Comparison of ENCODE assay signal across 8 cellular contexts in genomic region chr2:238290079-238290478, GRCh38. TPM values are rescaled to one million over a fixed set of nuclear protein-coding genes. Genes with fewer than 3 reads are reported as not detected.
DNase-seq lines count a peak whose midpoint lies in the region; ATAC-seq lines count a peak whose summit lies in the region.

No MANE protein-coding gene starts in this region.

- no peak overlapping the region for H3K27ac ChIP-seq in GM23248

- peaks cover under 1% of the 10 kb centered on the region for H3K27me3 Mint-ChIP-seq in activated T-helper 2 cell treated with anti-CD3 and anti-CD28 coated beads, Interferon-gamma antibody, Interleukin-2, Interleukin-4, amounts not matched to agents 10 μg/mL and 5 μg/mL and 100 μg/mL, durations not matched to agents 14 hours and 24 hours and 36 hours (ENCODE audit: low read depth)
- H3K27me3 Mint-ChIP-seq in immature natural killer cell (ENCODE audit: low read depth in 3 of 3) = peaks cover 16 to 22% (median 20%) of the 10 kb centered on the region in 3 donors
- peaks cover 0 to 2% of the 10 kb centered on the region in 2 donors for H3K27me3 Mint-ChIP-seq in stimulated activated naive B cell treated with anti-CD40 and anti-IgM and Interleukin-4, amounts not matched to agents 10 μg/mL and 1 μg/mL and 100 μg/mL, for 72 hours

- H3K4me1 Mint-ChIP-seq in activated T-helper 2 cell treated with anti-CD3 and anti-CD28 coated beads, Interferon-gamma antibody, Interleukin-2, Interleukin-4, amounts not matched to agents 10 μg/mL and 5 μg/mL and 100 μg/mL, durations not matched to agents 14 hours and 24 hours and 36 hours (ENCODE audit: low read depth) = peaks cover 29% of the 10 kb centered on the region
- peaks cover 37% of the 10 kb centered on the region in 2 donors for H3K4me1 Mint-ChIP-seq in immature natural killer cell
- H3K4me1 Mint-ChIP-seq in stimulated activated naive B cell treated with anti-CD40 and anti-IgM and Interleukin-4, amounts not matched to agents 10 μg/mL and 1 μg/mL and 100 μg/mL, for 72 hours = peaks cover 26 to 47% of the 10 kb centered on the region in 2 donors

- intact Hi-C loops in activated T-helper 2 cell treated with anti-CD3 and anti-CD28 coated beads, Interferon-gamma antibody, Interleukin-2, Interleukin-4, amounts not matched to agents 10 μg/mL and 5 μg/mL and 100 μg/mL, durations not matched to agents 14 hours and 24 hours and 36 hours (cut with micrococcal nuclease) = no loop called here

- H4K20me1 ChIP-seq in GM23248 (ENCODE audit: insufficient read depth) = no peaks in the 10 kb centered on the region

- H3K4me2 ChIP-seq in GM23248 (ENCODE audit: unreplicated experiment) = no peak overlapping the region

- H3K9me3 ChIP-seq in GM23248 (ENCODE audit: low read depth) = no peaks in the 10 kb centered on the region

- H3K4me3 Mint-ChIP-seq in activated T-helper 2 cell treated with anti-CD3 and anti-CD28 coated beads, Interferon-gamma antibody, Interleukin-2, Interleukin-4, amounts not matched to agents 10 μg/mL and 5 μg/mL and 100 μg/mL, durations not matched to agents 14 hours and 24 hours and 36 hours (ENCODE audit: low read depth) = peak overlapping the region; percentile 90
- H3K4me3 Mint-ChIP-seq in immature natural killer cell = peak overlapping the region; percentile 82 to 94 (median 91)
- peak overlapping the region; percentile 96 to 99 for H3K4me3 Mint-ChIP-seq in stimulated activated naive B cell treated with anti-CD40 and anti-IgM and Interleukin-4, amounts not matched to agents 10 μg/mL and 1 μg/mL and 100 μg/mL, for 72 hours

- H3K9me2 ChIP-seq in GM23248 (ENCODE audit: insufficient read depth) = no peaks in the 10 kb centered on the region

- peaks cover 22% of the 10 kb centered on the region for H3K4me1 ChIP-seq in GM23248 (ENCODE audit: insufficient read depth)

- no peaks in the 10 kb centered on the region for H3K36me3 Mint-ChIP-seq in activated T-helper 2 cell treated with anti-CD3 and anti-CD28 coated beads, Interferon-gamma antibody, Interleukin-2, Interleukin-4, amounts not matched to agents 10 μg/mL and 5 μg/mL and 100 μg/mL, durations not matched to agents 14 hours and 24 hours and 36 hours (ENCODE audit: low read depth)
- peaks cover 0 to 1% (median 0%) of the 10 kb centered on the region in 3 donors for H3K36me3 Mint-ChIP-seq in immature natural killer cell
- no peaks in the 10 kb centered on the region for H3K36me3 Mint-ChIP-seq in stimulated activated naive B cell treated with anti-CD40 and anti-IgM and Interleukin-4, amounts not matched to agents 10 μg/mL and 1 μg/mL and 100 μg/mL, for 72 hours

- no peak overlapping the region for H2AFZ ChIP-seq in GM23248

- no peaks in the 10 kb centered on the region for H3K36me3 ChIP-seq in GM23248 (ENCODE audit: low read depth)

- peaks cover 21% of the 10 kb centered on the region for H3F3A ChIP-seq in GM23248 (ENCODE audit: insufficient read depth)

- H3K27me3 ChIP-seq in GM23248 (replicated peaks; ENCODE audit: insufficient read depth) = no peaks in the 10 kb centered on the region

- H3K79me2 ChIP-seq in GM23248 (ENCODE audit: insufficient read depth) = peaks cover 9% of the 10 kb centered on the region; the same call in 1 of the 2 replicates

- H3K4me3 ChIP-seq in GM23248 = no peak overlapping the region

- no peaks in the 10 kb centered on the region for H3K9me3 Mint-ChIP-seq in activated T-helper 2 cell treated with anti-CD3 and anti-CD28 coated beads, Interferon-gamma antibody, Interleukin-2, Interleukin-4, amounts not matched to agents 10 μg/mL and 5 μg/mL and 100 μg/mL, durations not matched to agents 14 hours and 24 hours and 36 hours
- H3K9me3 Mint-ChIP-seq in immature natural killer cell = no peaks in the 10 kb centered on the region
- no peaks in the 10 kb centered on the region for H3K9me3 Mint-ChIP-seq in stimulated activated naive B cell treated with anti-CD40 and anti-IgM and Interleukin-4, amounts not matched to agents 10 μg/mL and 1 μg/mL and 100 μg/mL, for 72 hours

- in situ Hi-C loops in GM23248 (cut with MboI) = no loop called here

- 79 to 81% methylated on average over 8 of the region's 8 CpGs for WGBS in GM23248 (ENCODE audit: low coverage in 1 of 2, low lambda C conversion rate in 2 of 2, missing lambda C conversion rate in 2 of 2), 2 experiments

- peak overlapping the region; percentile 94 for H3K27ac Mint-ChIP-seq in activated T-helper 2 cell treated with anti-CD3 and anti-CD28 coated beads, Interferon-gamma antibody, Interleukin-2, Interleukin-4, amounts not matched to agents 10 μg/mL and 5 μg/mL and 100 μg/mL, durations not matched to agents 14 hours and 24 hours and 36 hours
- peak overlapping the region; percentile 96 to 100 (median 98) for H3K27ac Mint-ChIP-seq in immature natural killer cell
- H3K27ac Mint-ChIP-seq in stimulated activated naive B cell treated with anti-CD40 and anti-IgM and Interleukin-4, amounts not matched to agents 10 μg/mL and 1 μg/mL and 100 μg/mL, for 72 hours = peak overlapping the region; percentile 99

- DNase-seq in DMS153 treated with DMSO at 0.1 percent for 48 hours (lab: John Stamatoyannopoulos, UW; ENCODE audit: unreplicated experiment) (peak; percentile 86), NCI-H2107 treated with DMSO at 0.1 percent for 48 hours (lab: John Stamatoyannopoulos, UW; ENCODE audit: unreplicated experiment) (peak; percentile 87), immature natural killer cell (peak; percentile 85 to 89 (median 85)), GM23248 (no peak)
- no peak for DNase-seq in activated T-helper 2 cell treated with anti-CD3 and anti-CD28 coated beads, Interferon-gamma antibody, Interleukin-2, Interleukin-4, amounts not matched to agents 10 μg/mL and 5 μg/mL and 100 μg/mL, durations not matched to agents 14 hours and 24 hours and 36 hours (ENCODE audit: low spot score)
- DNase-seq in stimulated activated naive B cell treated with anti-CD40 and anti-IgM and Interleukin-4, amounts not matched to agents 10 μg/mL and 1 μg/mL and 100 μg/mL, for 72 hours = no peak

- no peak for ATAC-seq in stimulated activated naive B cell treated with anti-CD40 and anti-IgM and Interleukin-4, amounts not matched to agents 10 μg/mL and 1 μg/mL and 100 μg/mL, for 72 hours (replicated peaks)
- ATAC-seq in GM18519 (IDR thresholded peaks at IDR 0.05; ENCODE audit: low FRiP score, unreplicated experiment) (no peak), GM18517 (IDR thresholded peaks at IDR 0.05; ENCODE audit: unreplicated experiment) (no peak)

- H3K9ac ChIP-seq in GM23248 = no peak overlapping the region

RNA-seq across cellular contexts. Expression of gene PER2, which starts 1.7 kb away (rescaled TPM):
- total RNA-seq in activated T-helper 2 cell treated with anti-CD3 and anti-CD28 coated beads, Interferon-gamma antibody, Interleukin-2, Interleukin-4, amounts not matched to agents 10 μg/mL and 5 μg/mL and 100 μg/mL, durations not matched to agents 14 hours and 24 hours and 36 hours = 19.1 and 19.3 TPM in 2 replicates
- polyA plus RNA-seq in immature natural killer cell (1 to 10 TPM; 1.0 to 8.5 (median 7.2) TPM), GM23248 (2016; fragmentation: Nextera tagmentation; extraction: Ambion mirVana) (1.6 and 2.3 TPM in 2 replicates)
- 2.8 and 6.2 TPM in 2 replicates for total RNA-seq in GM23248 (2014; rRNA removed; shearing (Covaris generic))

RNA-seq across cellular contexts. Expression of gene TRAF3IP1, which starts 30.2 kb away (rescaled TPM):
- total RNA-seq in activated T-helper 2 cell treated with anti-CD3 and anti-CD28 coated beads, Interferon-gamma antibody, Interleukin-2, Interleukin-4, amounts not matched to agents 10 μg/mL and 5 μg/mL and 100 μg/mL, durations not matched to agents 14 hours and 24 hours and 36 hours = 13.9 and 14.4 TPM in 2 replicates
- polyA plus RNA-seq in immature natural killer cell (1 to 10 TPM; 1.9 to 7.0 (median 2.2) TPM), GM23248 (2016; fragmentation: Nextera tagmentation; extraction: Ambion mirVana) (10.6 and 11.0 TPM in 2 replicates)
- total RNA-seq in GM23248 (2014; rRNA removed; shearing (Covaris generic)) = 7.2 and 9.5 TPM in 2 replicates

RNA-seq across cellular contexts. Expression of gene HES6, which starts 50.2 kb away (rescaled TPM):
- 10.2 and 10.8 TPM in 2 replicates for total RNA-seq in activated T-helper 2 cell treated with anti-CD3 and anti-CD28 coated beads, Interferon-gamma antibody, Interleukin-2, Interleukin-4, amounts not matched to agents 10 μg/mL and 5 μg/mL and 100 μg/mL, durations not matched to agents 14 hours and 24 hours and 36 hours
- polyA plus RNA-seq in immature natural killer cell = 10 to 100 TPM; 27.3 to 36.5 (median 34.5) TPM
- 0.86 and 0.89 TPM in 2 replicates for total RNA-seq in GM23248 (2014; rRNA removed; shearing (Covaris generic))
- 0.76 and 1.3 TPM in 2 replicates for polyA plus RNA-seq in GM23248 (2016; fragmentation: Nextera tagmentation; extraction: Ambion mirVana)

Comparison
In these comparisons a context has a peak if more than half of its experiments do, and no peak if none do; other contexts are left out.
1. DNase-seq: peak in DMS153 treated with DMSO at 0.1 percent for 48 hours (single experiment), NCI-H2107 treated with DMSO at 0.1 percent for 48 hours (single experiment) and immature natural killer cell (3 of 3); none in activated T-helper 2 cell treated with anti-CD3 and anti-CD28 coated beads, Interferon-gamma antibody, Interleukin-2, Interleukin-4, amounts not matched to agents 10 μg/mL and 5 μg/mL and 100 μg/mL, durations not matched to agents 14 hours and 24 hours and 36 hours (single experiment), stimulated activated naive B cell treated with anti-CD40 and anti-IgM and Interleukin-4, amounts not matched to agents 10 μg/mL and 1 μg/mL and 100 μg/mL, for 72 hours (single experiment) and GM23248 (single experiment).
2. Peak in every context shown above with its lines, with median percentiles within 50 percentile points of each other: H3K27ac Mint-ChIP-seq and H3K4me3 Mint-ChIP-seq.